In genomic region chr21:44391345-44392091, GRCh38 we compare ENCODE assay signal across 10 cellular contexts. TPM values are rescaled to one million over a fixed set of nuclear protein-coding genes. Genes with fewer than 3 reads are reported as not detected.
DNase-seq lines count a peak whose midpoint lies in the region; ATAC-seq and TF ChIP-seq lines count a peak whose summit lies in the region.
"Had no signal": no experiment of that assay in that cellular context is flagged by ENCODE, and none has a peak within 500 bp of the region (broad histone marks: within the 10 kb centered on the region; RNA-seq: fewer than 3 reads in every experiment).

No MANE protein-coding gene starts in this region.

- peak; percentile 32 for DNase-seq in KBM-7
- DNase-seq in OCI-M1 (lab: John Stamatoyannopoulos, UW): peak; percentile 58
- DNase-seq in right cardiac atrium: peak; percentile 44 to 90 (median 86)
- peak; percentile 56 for DNase-seq in stomach
- no peak for DNase-seq in NCI-H2196 treated with DMSO at 0.1 percent for 48 hours (lab: John Stamatoyannopoulos, UW; ENCODE audit: unreplicated experiment)
- no peak for DNase-seq in GDM1 (lab: John Stamatoyannopoulos, UW)
- DNase-seq: NCI-H1436 treated with DMSO at 0.1 percent for 48 hours; stimulated activated CD4-positive, alpha-beta T cell treated with anti-CD3 and anti-CD28 coated beads, Interleukin-1b, Interleukin-23, amount 100 ng/mL, for 48 hours had no signal

- H3K27ac ChIP-seq in right cardiac atrium (ENCODE audit: low read length) (no peak overlapping the region), stomach (no peak overlapping the region)

- H3K4me3 ChIP-seq in right cardiac atrium (ENCODE audit: low read length) (no peak overlapping the region), stomach (no peak overlapping the region)
- H3K4me3 ChIP-seq: GM23338 had no signal

- in situ Hi-C loops in KBM-7 (cut with MboI; ENCODE audit: low pct_unique_long_range_greater_than_20kb, low sequenced_read_pairs): no loop called here

- peaks cover 3% of the 10 kb centered on the region for H3K9me3 ChIP-seq in right cardiac atrium (ENCODE audit: control insufficient read depth, low read length)
- peaks cover 0 to 18% (median 11%) of the 10 kb centered on the region in 4 donors for H3K9me3 ChIP-seq in stomach

- 46% methylated on average over 34 of the region's 34 CpGs for WGBS in right cardiac atrium
- 53 to 66% (median 58%) methylated on average over 28 to 34 of the region's 34 CpGs for WGBS in stomach, 5 donors

- intact Hi-C loops in right cardiac atrium (cut with DNase I): no loop called here
- intact Hi-C loops in stomach (cut with DNase I; ENCODE audit: low total_unique reads): no loop called here

- H3K4me1 ChIP-seq in right cardiac atrium (ENCODE audit: control insufficient read depth, insufficient read depth, low read length) (no peaks in the 10 kb centered on the region), stomach (no peaks in the 10 kb centered on the region)

- ATAC-seq in right cardiac atrium (no peak), HG02759 (IDR thresholded peaks at IDR 0.05; ENCODE audit: unreplicated experiment) (no peak)
- ATAC-seq: GM23338 had no signal

- TF ChIP-seq CTCF in stomach (IDR thresholded peaks at IDR 0.05): no peak

- H3K27me3 ChIP-seq in right cardiac atrium (ENCODE audit: control insufficient read depth, insufficient read depth) (no peaks in the 10 kb centered on the region), stomach (peaks cover 0 to 37% (median 0%) of the 10 kb centered on the region in 3 donors)

- no peak for TF ChIP-seq EP300 in stomach (IDR thresholded peaks at IDR 0.05)

- H3K36me3 ChIP-seq in stomach: no peaks in the 10 kb centered on the region

- TF ChIP-seq POLR2A in stomach (IDR thresholded peaks at IDR 0.05): no peak

RNA-seq across cellular contexts. Expression of gene TRPM2, which starts 38.1 kb away (rescaled TPM):
- total RNA-seq in right cardiac atrium (1 to 10 TPM; 1.0 to 1.7 (median 1.4) TPM), stomach (10 to 100 TPM in 1 of 5 donors, 1 to 10 TPM in 4; 1.3 to 10.3 (median 3.5) TPM)
- polyA plus RNA-seq in right cardiac atrium (0.61 TPM), stomach (1 to 10 TPM; 1.9 to 2.7 (median 1.9) TPM)

RNA-seq across cellular contexts. Expression of gene CFAP410, which starts 52.3 kb away (rescaled TPM):
- total RNA-seq in right cardiac atrium (10 to 100 TPM; 13.2 to 19.8 (median 17.6) TPM), stomach (100 to 1,000 TPM in 1 of 5 donors, 10 to 100 TPM in 4; 21.1 to 118 (median 32.2) TPM)
- polyA plus RNA-seq in right cardiac atrium (16.8 TPM), stomach (10 to 100 TPM; 30.2 to 43.1 (median 39.0) TPM)

Comparison
In these comparisons a context has a peak if more than half of its experiments do, and no peak if none do; other contexts are left out.
1. DNase-seq: peak in KBM-7 (single experiment), OCI-M1 (single experiment), right cardiac atrium (3 of 3) and stomach (single experiment); none in NCI-H2196 treated with DMSO at 0.1 percent for 48 hours (single experiment) and GDM1 (single experiment).